ENCODE assay signal across 10 cellular contexts in the genomic region with DNA sequence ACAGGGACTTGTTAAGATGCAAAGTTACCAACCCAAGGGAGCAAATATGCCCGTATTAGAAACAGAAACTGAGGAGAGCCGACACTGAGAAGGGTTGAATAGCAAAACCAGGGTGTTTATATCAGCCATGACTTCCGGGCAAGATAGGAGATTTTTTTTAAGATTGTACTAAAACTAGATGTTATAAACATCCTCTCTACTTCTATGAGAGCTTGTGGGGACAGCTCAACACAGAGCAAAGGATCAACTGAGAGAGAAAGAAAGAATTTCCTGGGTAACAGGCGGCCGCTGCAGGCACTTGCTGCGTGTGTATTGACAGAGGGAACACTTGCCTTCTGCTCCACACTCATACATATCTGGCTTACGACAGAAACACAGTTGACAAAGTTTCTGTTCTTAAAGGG. TPM values are rescaled to one million over a fixed set of nuclear protein-coding genes. Genes with fewer than 3 reads are reported as not detected.
DNase-seq lines count a peak whose midpoint lies in the region; ATAC-seq and TF ChIP-seq lines count a peak whose summit lies in the region.
"Had no signal": no experiment of that assay in that cellular context is flagged by ENCODE, and none has a peak within 500 bp of the region (broad histone marks: within the 10 kb centered on the region; RNA-seq: fewer than 3 reads in every experiment).

No MANE protein-coding gene starts in this region.

- intact Hi-C loops in CD8-positive, alpha-beta T cell (cut with DNase I, micrococcal nuclease), result no loop called here

- peak overlapping the region; percentile 14 for H3K9ac ChIP-seq in Karpas-422 (ENCODE audit: low read length)
- no peak overlapping the region for H3K9ac ChIP-seq in fibroblast of lung (ENCODE audit: insufficient read depth, low read length)

- no peaks in the 10 kb centered on the region for H3K36me3 Mint-ChIP-seq in CD8-positive, alpha-beta T cell

- H3K4me3 Mint-ChIP-seq in CD8-positive, alpha-beta T cell, result peak overlapping the region; percentile 48

- peak; percentile 14 for ATAC-seq in CD8-positive, alpha-beta T cell
- peak; percentile 72 for ATAC-seq in GM21367 (IDR thresholded peaks at IDR 0.05; ENCODE audit: unreplicated experiment)
- ATAC-seq: left colon had no signal

- CTCF ChIA-PET in CD8-positive, alpha-beta T cell (lab: Charles Lee), result interaction anchor here (1.6 kb wide), 1 partner anchor 84 kb away, joined by 4 read pairs; no protein-coding TSS in a partner anchor

- H3K9me2 ChIP-seq in Karpas-422 (replicated peaks; ENCODE audit: insufficient read depth, low read length), result no peaks in the 10 kb centered on the region

- POLR2A ChIA-PET in CD8-positive, alpha-beta T cell (lab: Charles Lee), result interaction anchor here (0.7 kb wide), 1 partner anchor 49 kb away, joined by 3 read pairs; the partner anchor contains the start of gene FBXW7

- no peaks in the 10 kb centered on the region for H3K27me3 ChIP-seq in CD8-positive, alpha-beta T cell (ENCODE audit: insufficient read depth, low read length)
- no peaks in the 10 kb centered on the region; the same call in 1 of the 2 replicates for H3K27me3 ChIP-seq in Karpas-422 (ENCODE audit: low read length)
- no peaks in the 10 kb centered on the region for H3K27me3 ChIP-seq in fibroblast of lung (ENCODE audit: control insufficient read depth, insufficient read depth, low read length)

- H3K27ac Mint-ChIP-seq in CD8-positive, alpha-beta T cell, result peak overlapping the region; percentile 84

- no peaks in the 10 kb centered on the region for H3K9me3 ChIP-seq in CD8-positive, alpha-beta T cell (ENCODE audit: low read length)
- H3K9me3 ChIP-seq in Karpas-422 (ENCODE audit: low read length) (no peaks in the 10 kb centered on the region), fibroblast of lung (ENCODE audit: control insufficient read depth, insufficient read depth, low read depth, low read length) (no peaks in the 10 kb centered on the region)

- H3K4me3 ChIP-seq in CD8-positive, alpha-beta T cell (ENCODE audit: low read depth, low read length), result no peak overlapping the region
- H3K4me3 ChIP-seq in Karpas-422 (ENCODE audit: low read length), result peak overlapping the region; percentile 23; the same call in 1 of the 2 replicates
- peak overlapping the region in 2 of 4 experiments; percentile 24 to 29 for H3K4me3 ChIP-seq in fibroblast of lung (replicated peaks in 1 of 4; ENCODE audit: control extremely low read depth in 1 of 4, insufficient read depth in 1 of 4, low read depth in 3 of 4, low read length in 4 of 4)
- no peak overlapping the region for H3K4me3 ChIP-seq in foreskin fibroblast (ENCODE audit: low read depth in 1 of 2, low read length in 2 of 2)

- no peak overlapping the region for H3K27ac ChIP-seq in CD8-positive, alpha-beta T cell (ENCODE audit: low read depth, low read length)
- H3K27ac ChIP-seq in Karpas-422 (ENCODE audit: low read length) (no peak overlapping the region), fibroblast of lung (ENCODE audit: insufficient read depth, low read length) (no peak overlapping the region)

- no peaks in the 10 kb centered on the region for H3K36me3 ChIP-seq in CD8-positive, alpha-beta T cell (ENCODE audit: insufficient read depth, low read length)
- H3K36me3 ChIP-seq in Karpas-422 (ENCODE audit: insufficient read depth, low read length), result no peaks in the 10 kb centered on the region
- H3K36me3 ChIP-seq in fibroblast of lung (ENCODE audit: control insufficient read depth, insufficient read depth, low read length), result no peaks in the 10 kb centered on the region

- H3K4me1 ChIP-seq in CD8-positive, alpha-beta T cell (ENCODE audit: insufficient read depth, low read length), result no peaks in the 10 kb centered on the region
- H3K4me1 ChIP-seq in Karpas-422 (ENCODE audit: low read length) (peaks cover 8% of the 10 kb centered on the region), fibroblast of lung (ENCODE audit: control insufficient read depth, extremely low read depth, insufficient read depth, low read length) (no peaks in the 10 kb centered on the region)

- peaks cover 6% of the 10 kb centered on the region for H3K9me3 Mint-ChIP-seq in CD8-positive, alpha-beta T cell

- peak overlapping the region; percentile 51 for H2AFZ ChIP-seq in Karpas-422 (ENCODE audit: low read length)
- peak overlapping the region; percentile 18 for H2AFZ ChIP-seq in fibroblast of lung (ENCODE audit: low read length)

- peaks cover 4% of the 10 kb centered on the region for H3K4me1 Mint-ChIP-seq in CD8-positive, alpha-beta T cell (ENCODE audit: low read depth)

- no peak for DNase-seq in CD8-positive, alpha-beta T cell
- DNase-seq in Karpas-422, result no peak
- DNase-seq in fibroblast of lung (ENCODE audit: low read depth in 2 of 2), result peak in 1 of 2 donors; percentile 26
- DNase-seq in NCI-H1930 (lab: John Stamatoyannopoulos, UW), result no peak
- DNase-seq in effector CD8-positive, alpha-beta T cell (lab: John Stamatoyannopoulos, UW), result no peak
- DNase-seq in COLO829 (ENCODE audit: low spot score), result no peak
- DNase-seq in foreskin fibroblast, result no peak
- DNase-seq: left colon, NCI-H2081 had no signal

- H4K20me1 ChIP-seq in Karpas-422 (ENCODE audit: insufficient read depth, low read depth, low read length) (no peaks in the 10 kb centered on the region), fibroblast of lung (ENCODE audit: control insufficient read depth, extremely low read depth, insufficient read depth, low read length) (no peaks in the 10 kb centered on the region)

- H3K4me2 ChIP-seq in Karpas-422 (ENCODE audit: low read depth, low read length, poor library complexity, severe bottlenecking) (peak overlapping the region; percentile 53), fibroblast of lung (ENCODE audit: extremely low read depth, insufficient read depth, low read length) (peak overlapping the region; percentile 55)

- TF ChIP-seq CTCF in CD8-positive, alpha-beta T cell (IDR thresholded peaks at IDR 0.05), result no peak
- TF ChIP-seq CTCF in fibroblast of lung (conservative IDR thresholded peaks at IDR 0.05 in 1 of 2, IDR thresholded peaks at IDR 0.05 in 1 of 2; ENCODE audit: low read depth in 1 of 2, low read length in 2 of 2) (no peak), foreskin fibroblast (IDR thresholded peaks at IDR 0.05; ENCODE audit: low read depth, low read length) (no peak)

- no peaks in the 10 kb centered on the region for H3K79me2 ChIP-seq in Karpas-422 (ENCODE audit: low read length)
- no peaks in the 10 kb centered on the region for H3K79me2 ChIP-seq in fibroblast of lung (ENCODE audit: control insufficient read depth, insufficient read depth, low read length)

- H3K27me3 Mint-ChIP-seq in CD8-positive, alpha-beta T cell (ENCODE audit: low read depth), result peaks cover 5% of the 10 kb centered on the region

RNA-seq across cellular contexts. Expression of gene FBXW7, which starts 49.1 kb away (rescaled TPM):
- 100 to 1,000 TPM; 129 to 135 TPM for total RNA-seq in CD8-positive, alpha-beta T cell
- 30.9 and 44.4 TPM in 2 replicates for total RNA-seq in Karpas-422 (2014; rRNA removed; shearing (Covaris generic); ENCODE audit: low replicate concordance)
- total RNA-seq in fibroblast of lung, result 68.7 and 87.3 TPM in 2 replicates
- 14.5 and 16.3 TPM in 2 replicates for polyA plus RNA-seq in fibroblast of lung
- polyA plus RNA-seq in fibroblast of lung (2012), result 11.8 and 13.9 TPM in 2 replicates
- polyA minus RNA-seq in fibroblast of lung (ENCODE audit: low replicate concordance), result 0.44 and 1.4 TPM in 2 replicates
